Comparison of ENCODE assay signal across 27 cellular contexts in the genomic region with DNA sequence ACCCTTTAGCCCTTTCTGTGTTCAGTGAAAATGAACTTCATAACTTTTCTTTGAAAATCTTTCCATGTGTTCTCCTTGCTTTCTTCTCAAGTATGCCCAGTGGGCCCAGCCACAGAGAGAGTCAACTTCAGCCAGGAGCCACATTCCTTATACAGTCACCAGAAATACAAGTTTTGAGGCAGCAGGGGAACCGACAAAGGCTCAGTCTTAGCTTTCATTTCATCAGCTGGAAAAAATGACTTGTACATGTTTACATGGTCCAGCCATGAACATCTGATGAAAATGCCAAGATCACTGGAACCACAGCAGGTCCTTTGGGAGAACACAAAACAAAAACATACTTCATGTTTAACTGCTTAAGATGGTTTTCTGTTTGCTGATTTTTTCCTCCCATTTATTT.
DNase-seq lines count a peak whose midpoint lies in the region; ATAC-seq and FAIRE-seq lines count a peak whose summit lies in the region.
"Had no signal": no experiment of that assay in that cellular context is flagged by ENCODE, and none has a peak within 500 bp of the region (broad histone marks: within the 10 kb centered on the region; RNA-seq: fewer than 3 reads in every experiment).

No MANE protein-coding gene starts in this region.

- peaks cover 5% of the 10 kb centered on the region for H3K27me3 Mint-ChIP-seq in activated naive CD8-positive, alpha-beta T cell treated with anti-CD3 and anti-CD28 coated beads, Interleukin-2, amount 50 U/mL, for 24 hours
- no peaks in the 10 kb centered on the region for H3K27me3 Mint-ChIP-seq in activated naive CD8-positive, alpha-beta T cell treated with anti-CD3 and anti-CD28 coated beads for 36 hours

- no peaks in the 10 kb centered on the region for H3K4me1 Mint-ChIP-seq in activated naive CD8-positive, alpha-beta T cell treated with anti-CD3 and anti-CD28 coated beads, Interleukin-2, amount 50 U/mL, for 24 hours
- H3K4me1 Mint-ChIP-seq in activated naive CD8-positive, alpha-beta T cell treated with anti-CD3 and anti-CD28 coated beads for 36 hours = no peaks in the 10 kb centered on the region
- H3K4me1 Mint-ChIP-seq: memory B cell had no signal

- no peak overlapping the region for H3K27ac Mint-ChIP-seq in activated naive CD8-positive, alpha-beta T cell treated with anti-CD3 and anti-CD28 coated beads, Interleukin-2, amount 50 U/mL, for 24 hours
- no peak overlapping the region for H3K27ac Mint-ChIP-seq in activated naive CD8-positive, alpha-beta T cell treated with anti-CD3 and anti-CD28 coated beads for 36 hours
- H3K27ac Mint-ChIP-seq: activated CD8-positive, alpha-beta T cell treated with anti-CD3 and anti-CD28 coated beads, Interleukin-2, amount 10 ng/mL, durations not matched to agents 7 days and 5 days; dendritic cell treated with granulocyte-macrophage colony-stimulating factor and Interleukin-4, amounts not matched to agents 40 ng/mL and 50 ng/mL, for 4 days; memory B cell had no signal

- no peak overlapping the region for H3K4me3 Mint-ChIP-seq in activated naive CD8-positive, alpha-beta T cell treated with anti-CD3 and anti-CD28 coated beads, Interleukin-2, amount 50 U/mL, for 24 hours
- H3K4me3 Mint-ChIP-seq in activated naive CD8-positive, alpha-beta T cell treated with anti-CD3 and anti-CD28 coated beads for 36 hours = no peak overlapping the region
- H3K4me3 Mint-ChIP-seq: activated CD8-positive, alpha-beta T cell treated with anti-CD3 and anti-CD28 coated beads, Interleukin-2, amount 10 ng/mL, durations not matched to agents 7 days and 5 days; dendritic cell treated with granulocyte-macrophage colony-stimulating factor and Interleukin-4, amounts not matched to agents 40 ng/mL and 50 ng/mL, for 4 days; memory B cell had no signal

- peak; percentile 28 for ATAC-seq in activated naive CD8-positive, alpha-beta T cell treated with anti-CD3 and anti-CD28 coated beads, Interleukin-2, amount 50 U/mL, for 24 hours
- no peak for ATAC-seq in GM19023 (IDR thresholded peaks at IDR 0.05; ENCODE audit: unreplicated experiment)
- ATAC-seq: activated CD8-positive, alpha-beta T cell treated with anti-CD3 and anti-CD28 coated beads, Interleukin-2, amount 10 ng/mL, durations not matched to agents 7 days and 5 days; heart right ventricle; left cardiac atrium; psoas muscle had no signal

- no peak for FAIRE-seq in frontal cortex (lab: Jason Lieb, UNC)
- FAIRE-seq: bronchial epithelial cell, endometrium had no signal

- no peaks in the 10 kb centered on the region for H3K9me3 Mint-ChIP-seq in activated naive CD8-positive, alpha-beta T cell treated with anti-CD3 and anti-CD28 coated beads, Interleukin-2, amount 50 U/mL, for 24 hours
- H3K9me3 Mint-ChIP-seq in activated naive CD8-positive, alpha-beta T cell treated with anti-CD3 and anti-CD28 coated beads for 36 hours = no peaks in the 10 kb centered on the region
- H3K9me3 Mint-ChIP-seq: dendritic cell treated with granulocyte-macrophage colony-stimulating factor and Interleukin-4, amounts not matched to agents 40 ng/mL and 50 ng/mL, for 4 days; memory B cell had no signal

- no peak for DNase-seq in activated naive CD8-positive, alpha-beta T cell treated with anti-CD3 and anti-CD28 coated beads, Interleukin-2, amount 50 U/mL, for 24 hours
- no peak for DNase-seq in activated naive CD8-positive, alpha-beta T cell treated with anti-CD3 and anti-CD28 coated beads for 36 hours
- peak; percentile 22 for DNase-seq in amniotic epithelial cell (ENCODE audit: low read depth)
- peak; percentile 94 for DNase-seq in fibroblast of peridontal ligament (ENCODE audit: extremely low read depth)
- peak; percentile 72 for DNase-seq in stromal cell of bone marrow (ENCODE audit: low read depth)
- DNase-seq in 8988T = no peak
- DNase-seq in frontal cortex (ENCODE audit: low spot score in 2 of 2) = no peak
- DNase-seq: activated CD4-positive, alpha-beta T cell treated with anti-CD3 and anti-CD28 coated beads for 1 hour; activated CD8-positive, alpha-beta T cell treated with anti-CD3 and anti-CD28 coated beads, Interleukin-2, amount 10 ng/mL, durations not matched to agents 7 days and 5 days; activated effector memory CD4-positive, alpha-beta T cell treated with anti-CD3 and anti-CD28 coated beads, Interleukin-2, amount 50 U/mL, for 16 hours; C1 segment of cervical spinal cord; heart right ventricle; KBM-7; left cardiac atrium; MG63; NCI-H2081 treated with DMSO at 0.1 percent for 48 hours; NCI-H446; Peyer's patch; psoas muscle; SJCRH30; stimulated activated CD4-positive, alpha-beta T cell treated with anti-CD3 and anti-CD28 coated beads, Interleukin-2, amount 100 ng/mL, for 24 hours; T-helper 1 cell had no signal

- no peaks in the 10 kb centered on the region for H3K36me3 Mint-ChIP-seq in activated naive CD8-positive, alpha-beta T cell treated with anti-CD3 and anti-CD28 coated beads, Interleukin-2, amount 50 U/mL, for 24 hours (ENCODE audit: low read depth)
- no peaks in the 10 kb centered on the region for H3K36me3 Mint-ChIP-seq in activated naive CD8-positive, alpha-beta T cell treated with anti-CD3 and anti-CD28 coated beads for 36 hours
- H3K36me3 Mint-ChIP-seq: memory B cell had no signal

Comparison
In these comparisons a context has a peak if more than half of its experiments do, and no peak if none do; other contexts are left out.
1. DNase-seq: peak in amniotic epithelial cell (single experiment), fibroblast of peridontal ligament (single experiment) and stromal cell of bone marrow (single experiment); none in activated naive CD8-positive, alpha-beta T cell treated with anti-CD3 and anti-CD28 coated beads, Interleukin-2, amount 50 U/mL, for 24 hours (single experiment), activated naive CD8-positive, alpha-beta T cell treated with anti-CD3 and anti-CD28 coated beads for 36 hours (single experiment), 8988T (single experiment) and frontal cortex (0 of 2).